In the genomic region with DNA sequence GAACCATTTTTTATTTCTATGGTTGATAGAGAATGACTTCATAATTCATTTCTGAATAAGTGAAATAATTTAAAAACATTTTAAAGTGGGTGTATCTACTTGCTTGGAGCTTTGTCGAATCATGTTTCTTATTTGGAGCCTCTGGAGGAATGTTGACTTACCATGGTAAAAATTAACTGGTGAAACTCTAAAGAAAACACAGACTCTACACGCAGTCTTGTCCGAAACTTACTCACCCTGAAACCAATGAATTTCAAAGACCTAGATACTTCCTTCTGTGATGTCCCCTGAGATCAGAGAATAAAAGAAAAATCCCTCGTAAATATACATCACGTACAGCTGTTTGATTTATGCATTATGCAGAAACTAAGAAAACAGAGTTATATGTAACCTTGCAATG, we compare ENCODE assay signal across 2 cellular contexts.
TF ChIP-seq lines count a peak whose summit lies in the region.

No MANE protein-coding gene starts in this region.

TF ChIP-seq in A549, 52 proteins besides CTCF, POLR2A, EP300 and RAD21:
- no peak for TF ChIP-seq PHF8 (IDR thresholded peaks at IDR 0.05; ENCODE audit: borderline replicate concordance, low read depth)
- no peak for TF ChIP-seq HOXA7 (CRISPR knock-in tag; IDR thresholded peaks at IDR 0.05)
- TF ChIP-seq POLR2AphosphoS2 (conservative IDR thresholded peaks at IDR 0.05; ENCODE audit: low read length) = no peak
- TF ChIP-seq HMGXB4 (CRISPR knock-in tag; IDR thresholded peaks at IDR 0.05; ENCODE audit: borderline replicate concordance) = no peak
- TF ChIP-seq NR3C1 (IDR thresholded peaks at IDR 0.05) = no peak
- TF ChIP-seq EHMT2 (IDR thresholded peaks at IDR 0.05; ENCODE audit: low read depth) = no peak
- TF ChIP-seq, protein P1, sequence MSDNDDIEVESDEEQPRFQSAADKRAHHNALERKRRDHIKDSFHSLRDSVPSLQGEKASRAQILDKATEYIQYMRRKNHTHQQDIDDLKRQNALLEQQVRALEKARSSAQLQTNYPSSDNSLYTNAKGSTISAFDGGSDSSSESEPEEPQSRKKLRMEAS (IDR thresholded peaks at IDR 0.05) = no peak
- no peak for TF ChIP-seq RFX5 (IDR thresholded peaks at IDR 0.05)
- TF ChIP-seq CHD2 (IDR thresholded peaks at IDR 0.05; ENCODE audit: low read length, partially characterized antibody) = no peak
- no peak for TF ChIP-seq ESRRA (IDR thresholded peaks at IDR 0.05; ENCODE audit: borderline replicate concordance, low read length)

TF ChIP-seq in HepG2, 621 proteins besides CTCF, POLR2A, EP300 and RAD21 (continued from another document):
- TF ChIP-seq ZNF652 (CRISPR knock-in tag; IDR thresholded peaks at IDR 0.05; ENCODE audit: borderline replicate concordance, low read depth) = no peak
- no peak for TF ChIP-seq CBX5 (CRISPR knock-in tag; IDR thresholded peaks at IDR 0.05; ENCODE audit: borderline replicate concordance)
- TF ChIP-seq, protein P2, sequence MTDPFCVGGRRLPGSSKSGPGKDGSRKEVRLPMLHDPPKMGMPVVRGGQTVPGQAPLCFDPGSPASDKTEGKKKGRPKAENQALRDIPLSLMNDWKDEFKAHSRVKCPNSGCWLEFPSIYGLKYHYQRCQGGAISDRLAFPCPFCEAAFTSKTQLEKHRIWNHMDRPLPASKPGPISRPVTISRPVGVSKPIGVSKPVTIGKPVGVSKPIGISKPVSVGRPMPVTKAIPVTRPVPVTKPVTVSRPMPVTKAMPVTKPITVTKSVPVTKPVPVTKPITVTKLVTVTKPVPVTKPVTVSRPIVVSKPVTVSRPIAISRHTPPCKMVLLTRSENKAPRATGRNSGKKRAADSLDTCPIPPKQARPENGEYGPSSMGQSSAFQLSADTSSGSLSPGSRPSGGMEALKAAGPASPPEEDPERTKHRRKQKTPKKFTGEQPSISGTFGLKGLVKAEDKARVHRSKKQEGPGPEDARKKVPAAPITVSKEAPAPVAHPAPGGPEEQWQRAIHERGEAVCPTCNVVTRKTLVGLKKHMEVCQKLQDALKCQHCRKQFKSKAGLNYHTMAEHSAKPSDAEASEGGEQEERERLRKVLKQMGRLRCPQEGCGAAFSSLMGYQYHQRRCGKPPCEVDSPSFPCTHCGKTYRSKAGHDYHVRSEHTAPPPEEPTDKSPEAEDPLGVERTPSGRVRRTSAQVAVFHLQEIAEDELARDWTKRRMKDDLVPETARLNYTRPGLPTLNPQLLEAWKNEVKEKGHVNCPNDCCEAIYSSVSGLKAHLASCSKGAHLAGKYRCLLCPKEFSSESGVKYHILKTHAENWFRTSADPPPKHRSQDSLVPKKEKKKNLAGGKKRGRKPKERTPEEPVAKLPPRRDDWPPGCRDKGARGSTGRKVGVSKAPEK (CRISPR knock-in tag; IDR thresholded peaks at IDR 0.05; ENCODE audit: borderline replicate concordance) = no peak
- no peak for TF ChIP-seq NFE2L2 (IDR thresholded peaks at IDR 0.05; ENCODE audit: low read length)
- no peak for TF ChIP-seq SNAPC2 (CRISPR knock-in tag; IDR thresholded peaks at IDR 0.05)
- no peak for TF ChIP-seq ZNF121 (CRISPR knock-in tag; IDR thresholded peaks at IDR 0.05)
- TF ChIP-seq ETS1 (CRISPR knock-in tag; IDR thresholded peaks at IDR 0.05) = no peak
- no peak for TF ChIP-seq MAF1 (CRISPR knock-in tag; IDR thresholded peaks at IDR 0.05; ENCODE audit: borderline replicate concordance)
- no peak for TF ChIP-seq NFYC (CRISPR knock-in tag; IDR thresholded peaks at IDR 0.05)
- no peak for TF ChIP-seq ZNF574 (CRISPR knock-in tag; IDR thresholded peaks at IDR 0.05)
- TF ChIP-seq SP5 (CRISPR knock-in tag; IDR thresholded peaks at IDR 0.05; ENCODE audit: borderline replicate concordance, low read depth) = no peak
- TF ChIP-seq MBNL3 (CRISPR knock-in tag; conservative IDR thresholded peaks at IDR 0.05) = no peak
- TF ChIP-seq, protein P3, sequence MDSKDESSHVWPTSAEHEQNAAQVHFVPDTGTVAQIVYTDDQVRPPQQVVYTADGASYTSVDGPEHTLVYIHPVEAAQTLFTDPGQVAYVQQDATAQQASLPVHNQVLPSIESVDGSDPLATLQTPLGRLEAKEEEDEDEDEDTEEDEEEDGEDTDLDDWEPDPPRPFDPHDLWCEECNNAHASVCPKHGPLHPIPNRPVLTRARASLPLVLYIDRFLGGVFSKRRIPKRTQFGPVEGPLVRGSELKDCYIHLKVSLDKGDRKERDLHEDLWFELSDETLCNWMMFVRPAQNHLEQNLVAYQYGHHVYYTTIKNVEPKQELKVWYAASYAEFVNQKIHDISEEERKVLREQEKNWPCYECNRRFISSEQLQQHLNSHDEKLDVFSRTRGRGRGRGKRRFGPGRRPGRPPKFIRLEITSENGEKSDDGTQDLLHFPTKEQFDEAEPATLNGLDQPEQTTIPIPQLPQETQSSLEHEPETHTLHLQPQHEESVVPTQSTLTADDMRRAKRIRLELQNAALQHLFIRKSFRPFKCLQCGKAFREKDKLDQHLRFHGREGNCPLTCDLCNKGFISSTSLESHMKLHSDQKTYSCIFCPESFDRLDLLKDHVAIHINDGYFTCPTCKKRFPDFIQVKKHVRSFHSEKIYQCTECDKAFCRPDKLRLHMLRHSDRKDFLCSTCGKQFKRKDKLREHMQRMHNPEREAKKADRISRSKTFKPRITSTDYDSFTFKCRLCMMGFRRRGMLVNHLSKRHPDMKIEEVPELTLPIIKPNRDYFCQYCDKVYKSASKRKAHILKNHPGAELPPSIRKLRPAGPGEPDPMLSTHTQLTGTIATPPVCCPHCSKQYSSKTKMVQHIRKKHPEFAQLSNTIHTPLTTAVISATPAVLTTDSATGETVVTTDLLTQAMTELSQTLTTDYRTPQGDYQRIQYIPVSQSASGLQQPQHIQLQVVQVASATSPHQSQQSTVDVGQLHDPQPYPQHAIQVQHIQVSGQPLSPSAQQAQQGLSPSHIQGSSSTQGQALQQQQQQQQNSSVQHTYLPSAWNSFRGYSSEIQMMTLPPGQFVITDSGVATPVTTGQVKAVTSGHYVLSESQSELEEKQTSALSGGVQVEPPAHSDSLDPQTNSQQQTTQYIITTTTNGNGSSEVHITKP (CRISPR knock-in tag; IDR thresholded peaks at IDR 0.05; ENCODE audit: low read depth) = no peak
- TF ChIP-seq, protein P4, sequence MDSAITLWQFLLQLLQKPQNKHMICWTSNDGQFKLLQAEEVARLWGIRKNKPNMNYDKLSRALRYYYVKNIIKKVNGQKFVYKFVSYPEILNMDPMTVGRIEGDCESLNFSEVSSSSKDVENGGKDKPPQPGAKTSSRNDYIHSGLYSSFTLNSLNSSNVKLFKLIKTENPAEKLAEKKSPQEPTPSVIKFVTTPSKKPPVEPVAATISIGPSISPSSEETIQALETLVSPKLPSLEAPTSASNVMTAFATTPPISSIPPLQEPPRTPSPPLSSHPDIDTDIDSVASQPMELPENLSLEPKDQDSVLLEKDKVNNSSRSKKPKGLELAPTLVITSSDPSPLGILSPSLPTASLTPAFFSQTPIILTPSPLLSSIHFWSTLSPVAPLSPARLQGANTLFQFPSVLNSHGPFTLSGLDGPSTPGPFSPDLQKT (CRISPR knock-in tag; IDR thresholded peaks at IDR 0.05; ENCODE audit: borderline replicate concordance) = no peak
